In genomic region chr6:112027942-112028674, GRCh38 we compare ENCODE assay signal across 10 cellular contexts. TPM values are rescaled to one million over a fixed set of nuclear protein-coding genes. Genes with fewer than 3 reads are reported as not detected.
A peak's percentile ranks its signal among the peaks of the same experiment; 100 is the strongest.
DNase-seq lines count a peak whose midpoint lies in the region; ATAC-seq, FAIRE-seq and TF ChIP-seq lines count a peak whose summit lies in the region.
"Had no signal": no experiment of that assay in that cellular context is flagged by ENCODE, and none has a peak within 500 bp of the region (broad histone marks: within the 10 kb centered on the region; RNA-seq: fewer than 3 reads in every experiment).

No MANE protein-coding gene starts in this region.

- dilution Hi-C loops in endothelial cell of umbilical vein (cut with MboI; ENCODE audit: extremely low pct_ligation_motif_present, low sequenced_read_pairs): no loop called here

- no peaks in the 10 kb centered on the region for H3K79me2 ChIP-seq in endothelial cell of umbilical vein (ENCODE audit: control insufficient read depth, insufficient read depth, low read length)

- no peak overlapping the region for H3K9ac ChIP-seq in endothelial cell of umbilical vein (replicated peaks; ENCODE audit: extremely low read depth, insufficient read depth, low read length)

- no peaks in the 10 kb centered on the region for H3K9me1 ChIP-seq in endothelial cell of umbilical vein (replicated peaks; ENCODE audit: control insufficient read depth, extremely low read depth, insufficient read depth, low read length)

- no peaks in the 10 kb centered on the region for H3K36me3 ChIP-seq in endothelial cell of umbilical vein (ENCODE audit: control insufficient read depth in 2 of 2, extremely low read depth in 1 of 2, insufficient read depth in 2 of 2, low read length in 2 of 2)
- H3K36me3 ChIP-seq in sigmoid colon: no peaks in the 10 kb centered on the region

- no peak overlapping the region for H3K27ac ChIP-seq in endothelial cell of umbilical vein (ENCODE audit: insufficient read depth, low read depth, low read length)
- no peak overlapping the region for H3K27ac ChIP-seq in sigmoid colon

- DNase-seq in AML-193 (lab: John Stamatoyannopoulos, UW) (peak; percentile 24 to 48), T follicular helper cell (ENCODE audit: low read depth) (peak; percentile 43), endothelial cell of umbilical vein (ENCODE audit: low read depth, low spot score) (no peak), NCI-H526 (lab: John Stamatoyannopoulos, UW) (no peak), anterior cingulate cortex (lab: John Stamatoyannopoulos, UW) (no peak), epidermal melanocyte (ENCODE audit: insufficient read length, low spot score) (no peak), sigmoid colon (no peak)
- DNase-seq: cortex of kidney had no signal

- CTCF ChIA-PET in endothelial cell of umbilical vein (lab: Charles Lee): interaction anchor here (1.2 to 3.2 kb wide), 5 partner anchors 10 to 329 kb away, joined by 3 to 15 read pairs (median 9); no protein-coding TSS in a partner anchor

- POLR2A ChIA-PET in endothelial cell of umbilical vein (lab: Charles Lee): no interaction called here

- H3K4me3 ChIP-seq in endothelial cell of umbilical vein (replicated peaks in 1 of 3; ENCODE audit: insufficient read depth in 1 of 3, low read depth in 1 of 3, low read length in 3 of 3) (no peak overlapping the region), sigmoid colon (no peak overlapping the region)

- peak; percentile 61 for ATAC-seq in GM19035 (IDR thresholded peaks at IDR 0.05; ENCODE audit: unreplicated experiment)

- H4K20me1 ChIP-seq in endothelial cell of umbilical vein (replicated peaks; ENCODE audit: control insufficient read depth, extremely low read depth, insufficient read depth, low read length): no peaks in the 10 kb centered on the region

- no peak overlapping the region for H3K4me2 ChIP-seq in endothelial cell of umbilical vein (ENCODE audit: insufficient read depth, low read length)

- TF ChIP-seq POLR2A in endothelial cell of umbilical vein (IDR thresholded peaks at IDR 0.05; ENCODE audit: low read depth, low read length): no peak
- no peak for TF ChIP-seq POLR2A in sigmoid colon (IDR thresholded peaks at IDR 0.05)

- TF ChIP-seq EP300 in sigmoid colon (IDR thresholded peaks at IDR 0.05): no peak

- H3K27me3 ChIP-seq in endothelial cell of umbilical vein (ENCODE audit: control insufficient read depth in 2 of 2, insufficient read depth in 2 of 2, low read length in 2 of 2): peaks cover 0 to 2% of the 10 kb centered on the region in 2 experiments
- no peaks in the 10 kb centered on the region for H3K27me3 ChIP-seq in sigmoid colon

- no peak overlapping the region for H2AFZ ChIP-seq in endothelial cell of umbilical vein (ENCODE audit: low read depth, low read length)

- H3K9me3 ChIP-seq in endothelial cell of umbilical vein (replicated peaks; ENCODE audit: control insufficient read depth, insufficient read depth, low read length) (no peaks in the 10 kb centered on the region), sigmoid colon (no peaks in the 10 kb centered on the region)

- FAIRE-seq in endothelial cell of umbilical vein (lab: Jason Lieb, UNC): peak; percentile 58

- WGBS in sigmoid colon, 2 donors: 51 to 81% methylated on average over 3 of the region's 3 CpGs

- no peaks in the 10 kb centered on the region for H3K4me1 ChIP-seq in endothelial cell of umbilical vein (ENCODE audit: control insufficient read depth, extremely low read depth, insufficient read depth, low read length)
- H3K4me1 ChIP-seq in sigmoid colon: peaks cover 0 to 5% (median 0%) of the 10 kb centered on the region in 4 donors

- TF ChIP-seq CTCF in endothelial cell of umbilical vein (IDR thresholded peaks at IDR 0.05; ENCODE audit: extremely low read depth in 1 of 2, insufficient read depth in 1 of 2, low read depth in 1 of 2, low read length in 2 of 2) (no peak), sigmoid colon (IDR thresholded peaks at IDR 0.05) (no peak)

- intact Hi-C loops in endothelial cell of umbilical vein (cut with micrococcal nuclease) (loop anchor here (2.0 kb wide), 1 partner anchor 13 kb away; no protein-coding TSS in a partner anchor), sigmoid colon (cut with DNase I) (no loop called here)

- no TSS peak for BruUV-seq in endothelial cell of umbilical vein (replicated peaks; lab: Mats Ljungman, UMichigan)

TF ChIP-seq in endothelial cell of umbilical vein, 7 proteins besides CTCF, POLR2A, EP300 and RAD21:
- TF ChIP-seq EZH2 (IDR thresholded peaks at IDR 0.05; ENCODE audit: borderline replicate concordance, low read depth, low read length, severe bottlenecking) (no peak), FOS (IDR thresholded peaks at IDR 0.05; ENCODE audit: borderline replicate concordance, insufficient read depth, low read length) (no peak), MYC (IDR thresholded peaks at IDR 0.05; ENCODE audit: low read depth, low read length) (no peak), JUN (IDR thresholded peaks at IDR 0.05; ENCODE audit: borderline replicate concordance, insufficient read depth, insufficient read length, low read depth) (no peak), POLR2AphosphoS5 (IDR thresholded peaks at IDR 0.05; ENCODE audit: insufficient read depth, low read depth, low read length) (no peak), GATA2 (IDR thresholded peaks at IDR 0.05; ENCODE audit: insufficient read depth, insufficient read length, low read depth, low read length) (no peak), MAX (IDR thresholded peaks at IDR 0.05; ENCODE audit: insufficient read depth, insufficient read length) (no peak)
TF ChIP-seq in endothelial cell of umbilical vein: peak in this region for 0.

RNA-seq across cellular contexts. Expression of gene CCN6, which starts 25.8 kb away (rescaled TPM):
- total RNA-seq in endothelial cell of umbilical vein (not detected in 2 replicates), sigmoid colon (not detected)
- polyA plus RNA-seq in endothelial cell of umbilical vein (not detected in 2 replicates), sigmoid colon (not detected)
- polyA plus RNA-seq in endothelial cell of umbilical vein (2011; cell fraction: cytosol; rRNA removed): not detected in 2 replicates
- polyA plus RNA-seq in endothelial cell of umbilical vein (2011; cell fraction: nucleus; rRNA removed): not detected in 2 replicates
- polyA plus RNA-seq in endothelial cell of umbilical vein (2012): 0.08 and 0.12 TPM in 2 replicates
- not detected in 2 replicates for polyA minus RNA-seq in endothelial cell of umbilical vein
- polyA minus RNA-seq in endothelial cell of umbilical vein (2011; cell fraction: cytosol; rRNA and poly(A)+ RNA removed): not detected
- polyA minus RNA-seq in endothelial cell of umbilical vein (2011; cell fraction: nucleus; rRNA and poly(A)+ RNA removed): not detected in 2 replicates
- total RNA-seq: mesenteric fat pad had no signal

RNA-seq across cellular contexts. Expression of gene TUBE1, which starts 59.2 kb away (rescaled TPM):
- total RNA-seq in endothelial cell of umbilical vein: 14.0 and 15.8 TPM in 2 replicates
- polyA plus RNA-seq in endothelial cell of umbilical vein: 5.3 and 6.7 TPM in 2 replicates
- polyA plus RNA-seq in endothelial cell of umbilical vein (2011; cell fraction: cytosol; rRNA removed): 6.7 and 7.1 TPM in 2 replicates
- polyA plus RNA-seq in endothelial cell of umbilical vein (2011; cell fraction: nucleus; rRNA removed): 30.6 and 33.7 TPM in 2 replicates
- polyA plus RNA-seq in endothelial cell of umbilical vein (2012): 11.0 and 16.9 TPM in 2 replicates
- polyA minus RNA-seq in endothelial cell of umbilical vein: 7.3 and 11.0 TPM in 2 replicates
- 6.3 TPM for polyA minus RNA-seq in endothelial cell of umbilical vein (2011; cell fraction: cytosol; rRNA and poly(A)+ RNA removed)
- polyA minus RNA-seq in endothelial cell of umbilical vein (2011; cell fraction: nucleus; rRNA and poly(A)+ RNA removed): 36.4 and 40.0 TPM in 2 replicates
- 10 to 100 TPM; 32.5 to 65.2 (median 48.6) TPM for total RNA-seq in sigmoid colon
- 10 to 100 TPM in 1 of 3 donors, 1 to 10 TPM in 2; 7.6 to 10.2 (median 9.4) TPM for polyA plus RNA-seq in sigmoid colon

RNA-seq across cellular contexts. Expression of gene FAM229B, which starts 59.3 kb away (rescaled TPM):
- total RNA-seq in endothelial cell of umbilical vein (10.1 and 10.6 TPM in 2 replicates), sigmoid colon (10 to 100 TPM; 11.4 to 22.2 (median 16.6) TPM)
- polyA plus RNA-seq in endothelial cell of umbilical vein (9.0 and 9.1 TPM in 2 replicates), sigmoid colon (1 to 10 TPM in 2 of 3 donors, under 1 TPM in 1; 0.46 to 7.8 (median 3.5) TPM)
- 13.0 and 14.5 TPM in 2 replicates for polyA plus RNA-seq in endothelial cell of umbilical vein (2011; cell fraction: cytosol; rRNA removed)
- 5.2 and 7.7 TPM in 2 replicates for polyA plus RNA-seq in endothelial cell of umbilical vein (2011; cell fraction: nucleus; rRNA removed)
- polyA plus RNA-seq in endothelial cell of umbilical vein (2012): 14.9 and 22.9 TPM in 2 replicates
- polyA minus RNA-seq in endothelial cell of umbilical vein: 3.9 and 8.3 TPM in 2 replicates
- polyA minus RNA-seq in endothelial cell of umbilical vein (2011; cell fraction: cytosol; rRNA and poly(A)+ RNA removed): 2.4 TPM
- polyA minus RNA-seq in endothelial cell of umbilical vein (2011; cell fraction: nucleus; rRNA and poly(A)+ RNA removed): 0.72 TPM in 2 replicates

Comparison
In these comparisons a context has a peak if more than half of its experiments do, and no peak if none do; other contexts are left out.
1. DNase-seq: peak in AML-193 (2 of 2) and T follicular helper cell (single experiment); none in endothelial cell of umbilical vein (single experiment), NCI-H526 (0 of 2), anterior cingulate cortex (0 of 58), epidermal melanocyte (single experiment) and sigmoid colon (single experiment).